ENCODE assay signal across 20 cellular contexts in the genomic region with DNA sequence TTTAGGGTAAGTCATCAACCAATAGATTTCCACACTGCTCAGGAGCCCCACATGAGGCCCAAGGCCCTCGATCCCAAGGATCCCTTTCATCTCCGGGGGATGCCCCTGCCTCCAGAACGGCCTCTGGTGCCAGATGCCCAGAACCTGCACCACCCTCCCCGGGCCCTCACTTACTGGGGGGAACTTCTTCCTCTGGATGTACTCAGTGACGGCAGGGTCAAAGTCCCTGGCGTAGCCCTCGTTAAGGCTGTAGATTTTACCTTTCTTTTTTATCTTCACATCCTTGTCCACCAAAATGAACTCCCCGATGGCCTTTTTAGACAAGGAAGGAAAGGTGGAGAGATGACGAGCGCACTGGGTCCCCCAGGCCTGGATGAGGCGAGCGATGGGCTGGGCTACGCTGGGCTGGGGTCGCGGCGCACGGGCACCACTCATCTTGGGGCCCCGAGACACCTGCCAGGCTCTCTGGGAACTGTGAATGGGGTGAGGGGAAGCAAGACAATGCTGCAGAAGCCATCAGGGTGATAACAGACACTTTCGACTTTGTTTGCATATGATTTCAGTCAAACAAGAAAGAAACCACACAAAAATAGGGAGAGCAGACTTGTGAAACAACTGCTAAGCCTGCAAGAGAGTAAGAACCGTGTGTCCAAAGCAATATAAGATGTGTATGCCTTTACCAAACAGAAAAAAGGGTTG. TPM values are rescaled to one million over a fixed set of nuclear protein-coding genes. Genes with fewer than 3 reads are reported as not detected.
A peak's percentile ranks its signal among the peaks of the same experiment; 100 is the strongest.
DNase-seq lines count a peak whose midpoint lies in the region; ATAC-seq, FAIRE-seq and TF ChIP-seq lines count a peak whose summit lies in the region.
"Had no signal": no experiment of that assay in that cellular context is flagged by ENCODE, and none has a peak within 500 bp of the region (broad histone marks: within the 10 kb centered on the region; RNA-seq: fewer than 3 reads in every experiment).

No MANE protein-coding gene starts in this region.

- H3K9me3 Mint-ChIP-seq in activated T-helper 17 cell treated with anti-CD3 and anti-CD28 coated beads, Interleukin-2, amount 50 U/mL, for 72 hours = no peaks in the 10 kb centered on the region
- H3K9me3 Mint-ChIP-seq: CD4-positive, alpha-beta memory T cell had no signal

- TF ChIP-seq EP300 in H1 (IDR thresholded peaks at IDR 0.05; ENCODE audit: borderline replicate concordance in 1 of 2, low read depth in 2 of 2, low read length in 2 of 2) = no peak

- no peak for TF ChIP-seq RAD21 in H1 (IDR thresholded peaks at IDR 0.05 in 1 of 2, conservative IDR thresholded peaks at IDR 0.05 in 1 of 2; ENCODE audit: low read depth in 2 of 2, low read length in 2 of 2)

- no peak overlapping the region for H3K14ac ChIP-seq in H1 (ENCODE audit: insufficient read length)

- no peak overlapping the region for H2BK120ac ChIP-seq in H1 (replicated peaks; ENCODE audit: low read depth, low read length)

- no peak for TF ChIP-seq POLR2A in H1 (IDR thresholded peaks at IDR 0.05; ENCODE audit: control extremely low read depth in 1 of 2, low read depth in 2 of 2, low read length in 2 of 2)
- TF ChIP-seq POLR2A in gastrocnemius medialis (IDR thresholded peaks at IDR 0.05) = no peak

- H3K79me2 ChIP-seq in MM.1S (ENCODE audit: low read length) (no peaks in the 10 kb centered on the region), H1 (ENCODE audit: control insufficient read depth in 1 of 2, insufficient read depth in 2 of 2, low read length in 2 of 2) (no peaks in the 10 kb centered on the region)

- H3K4me1 Mint-ChIP-seq in activated T-helper 17 cell treated with anti-CD3 and anti-CD28 coated beads, Interleukin-2, amount 50 U/mL, for 72 hours = no peaks in the 10 kb centered on the region

- ATAC-seq in gastrocnemius medialis = no peak
- ATAC-seq in activated T-helper 17 cell treated with anti-CD3 and anti-CD28 coated beads, Interleukin-2, amount 50 U/mL, for 72 hours (replicated peaks) = no peak
- ATAC-seq: HCT116, SK-N-SH treated with all-trans-retinoic acid at 6 μM for 48 hours had no signal

- H3K9ac ChIP-seq in MM.1S (ENCODE audit: low read length) (no peak overlapping the region), H1 (replicated peaks in 1 of 4; ENCODE audit: extremely low read depth in 1 of 4, low read depth in 3 of 4, low read length in 3 of 4) (no peak overlapping the region), mucosa of stomach (ENCODE audit: low read length) (peak overlapping the region; percentile 45)

- H3K4me1 ChIP-seq in MM.1S (ENCODE audit: low read length) (peaks cover 30% of the 10 kb centered on the region), H1 (replicated peaks in 1 of 4; ENCODE audit: control insufficient read depth in 3 of 4, insufficient read depth in 4 of 4, low read length in 3 of 4) (peaks cover 7 to 10% (median 8%) of the 10 kb centered on the region in 4 experiments; a peak in 6 of 7 replicates), mucosa of stomach (ENCODE audit: control insufficient read depth, insufficient read depth, low read length) (peaks cover 52% of the 10 kb centered on the region), gastrocnemius medialis (peaks cover 0 to 7% of the 10 kb centered on the region in 2 donors)

- 88% methylated on average over 20 of the region's 20 CpGs; no CpG with 5 or more reads in 1 of the 2 experiments for WGBS in H1 (ENCODE audit: extremely low coverage in 1 of 2, insufficient coverage in 1 of 2, insufficient read length in 1 of 2, insufficient replicate concordance in 2 of 2, low coverage in 1 of 2, low lambda C conversion rate in 2 of 2, missing lambda C conversion rate in 1 of 2), 2 experiments

- no peak overlapping the region for H2AFZ ChIP-seq in MM.1S (ENCODE audit: low read length)
- 0 out of 2 replicates have a peak overlapping the region, but pooled peaks have one; percentile 24 for H2AFZ ChIP-seq in H1 (ENCODE audit: low read length)

- H3K4me3 ChIP-seq in MM.1S (ENCODE audit: low read length) = no peak overlapping the region
- no peak overlapping the region for H3K4me3 ChIP-seq in H1 (ENCODE audit: extremely low read depth in 1 of 4, insufficient read depth in 2 of 4, low read depth in 3 of 4, low read length in 4 of 4)
- no peak overlapping the region for H3K4me3 ChIP-seq in mucosa of stomach (ENCODE audit: low read length)
- H3K4me3 ChIP-seq in gastrocnemius medialis = no peak overlapping the region

- intact Hi-C loops in gastrocnemius medialis (cut with DNase I; ENCODE audit: low total_unique reads) = no loop called here

- DNase-seq in MM.1S = peak; percentile 46
- DNase-seq in H1 (ENCODE audit: low read depth in 1 of 2, low spot score in 2 of 2) = no peak
- DNase-seq in gastrocnemius medialis = no peak
- DNase-seq in LoVo (ENCODE audit: low spot score) = no peak
- DNase-seq in NCI-H446 treated with DMSO at 0.1 percent for 48 hours (lab: John Stamatoyannopoulos, UW) = no peak
- DNase-seq: BE2C; CD4-positive, alpha-beta memory T cell; GF-D8; NCI-H1092; NCI-H345; SHP77 had no signal

- no peak overlapping the region for H3K27ac Mint-ChIP-seq in activated T-helper 17 cell treated with anti-CD3 and anti-CD28 coated beads, Interleukin-2, amount 50 U/mL, for 72 hours
- H3K27ac Mint-ChIP-seq: CD4-positive, alpha-beta memory T cell had no signal

- peaks cover 10% of the 10 kb centered on the region; the same call in 1 of the 2 replicates for H3F3A ChIP-seq in MM.1S (ENCODE audit: insufficient read depth, low read length)

- H2BK12ac ChIP-seq in H1 (ENCODE audit: low read depth, low read length) = peak overlapping the region; percentile 84; the same call in 1 of the 2 replicates

- H4K8ac ChIP-seq in H1 (ENCODE audit: extremely low read depth, insufficient read depth, low read length) = no peak overlapping the region

- CTCF ChIA-PET in H1 (lab: Charles Lee; ENCODE audit: partially characterized antibody) = interaction anchor here (7.1 kb wide), 1 partner anchor 53 kb away, joined by 54 read pairs; the partner anchor contains the start of gene PCAT7

- H2BK20ac ChIP-seq in H1 (ENCODE audit: low read length) = no peak overlapping the region

- H3K27me3 ChIP-seq in MM.1S (replicated peaks; ENCODE audit: insufficient read depth, low read length) (no peaks in the 10 kb centered on the region), H1 (replicated peaks in 1 of 4; ENCODE audit: control insufficient read depth in 3 of 4, extremely low read depth in 1 of 4, insufficient read depth in 3 of 4, low read length in 3 of 4) (no peaks in the 10 kb centered on the region; a peak in 1 of 7 replicates), mucosa of stomach (ENCODE audit: control insufficient read depth, insufficient read depth, low read length) (no peaks in the 10 kb centered on the region), gastrocnemius medialis (no peaks in the 10 kb centered on the region)
- H3K27me3 ChIP-seq: BE2C had no signal

- no peak overlapping the region for H4K5ac ChIP-seq in H1 (ENCODE audit: insufficient read length, low read depth, low read length)

- POLR2A ChIA-PET in H1 (lab: Charles Lee; ENCODE audit: partially characterized antibody) = interaction anchor here (6.7 kb wide), 1 partner anchor 53 kb away, joined by 43 read pairs; the partner anchor contains the start of gene PCAT7

- H3K4me2 ChIP-seq in MM.1S (ENCODE audit: low read depth, low read length) (peak overlapping the region; percentile 21; the same call in 1 of the 2 replicates), H1 (ENCODE audit: insufficient read depth in 1 of 2, low read depth in 2 of 2, low read length in 2 of 2) (no peak overlapping the region)

- no peak overlapping the region for H3K23ac ChIP-seq in H1 (ENCODE audit: insufficient read length)

- no peak overlapping the region for H3K4me3 Mint-ChIP-seq in activated T-helper 17 cell treated with anti-CD3 and anti-CD28 coated beads, Interleukin-2, amount 50 U/mL, for 72 hours
- H3K4me3 Mint-ChIP-seq: CD4-positive, alpha-beta memory T cell had no signal

- H3K36me3 ChIP-seq in MM.1S (replicated peaks; ENCODE audit: insufficient read depth, low read length) (no peaks in the 10 kb centered on the region), H1 (ENCODE audit: control insufficient read depth in 2 of 4, insufficient read depth in 4 of 4, low read length in 3 of 4) (no peaks in the 10 kb centered on the region), mucosa of stomach (ENCODE audit: control insufficient read depth, insufficient read depth, low read length) (no peaks in the 10 kb centered on the region), gastrocnemius medialis (no peaks in the 10 kb centered on the region)
- H3K36me3 ChIP-seq: BE2C had no signal

- H4K20me1 ChIP-seq in MM.1S (ENCODE audit: insufficient read depth, low read length) (no peaks in the 10 kb centered on the region), H1 (replicated peaks in 1 of 2; ENCODE audit: control insufficient read depth in 1 of 2, insufficient read depth in 2 of 2, low read length in 2 of 2) (no peaks in the 10 kb centered on the region)

- no peaks in the 10 kb centered on the region for H3K9me2 ChIP-seq in MM.1S (replicated peaks; ENCODE audit: insufficient read depth, low read length)

- H4K91ac ChIP-seq in H1 (replicated peaks; ENCODE audit: insufficient read length, low read length) = peak overlapping the region; percentile 4

- no peak for FAIRE-seq in H1 (lab: Jason Lieb, UNC)
- FAIRE-seq: D721Med, RCC 7860 had no signal

- no peaks in the 10 kb centered on the region for H3K36me3 Mint-ChIP-seq in activated T-helper 17 cell treated with anti-CD3 and anti-CD28 coated beads, Interleukin-2, amount 50 U/mL, for 72 hours (ENCODE audit: low read depth)

- H3K27me3 Mint-ChIP-seq in activated T-helper 17 cell treated with anti-CD3 and anti-CD28 coated beads, Interleukin-2, amount 50 U/mL, for 72 hours = no peaks in the 10 kb centered on the region
- H3K27me3 Mint-ChIP-seq: CD4-positive, alpha-beta memory T cell had no signal

- no peak overlapping the region for H2AK5ac ChIP-seq in H1 (ENCODE audit: low read depth, low read length)

- H3K9me3 ChIP-seq in MM.1S (replicated peaks; ENCODE audit: insufficient read depth, low read length) (no peaks in the 10 kb centered on the region), H1 (ENCODE audit: insufficient read depth in 2 of 2, low read depth in 1 of 2, low read length in 1 of 2) (no peaks in the 10 kb centered on the region), mucosa of stomach (ENCODE audit: control insufficient read depth, low read length) (no peaks in the 10 kb centered on the region), gastrocnemius medialis (no peaks in the 10 kb centered on the region)
- H3K9me3 ChIP-seq: BE2C had no signal

- in situ Hi-C loops in gastrocnemius medialis (cut with MboI; ENCODE audit: low sequenced_read_pairs in 4 of 4) = no loop called here

- H2BK15ac ChIP-seq in H1 (ENCODE audit: low read length) = no peak overlapping the region

- H2BK5ac ChIP-seq in H1 (ENCODE audit: low read depth, low read length) = no peak overlapping the region

- no peak overlapping the region for H3K4ac ChIP-seq in H1 (replicated peaks; ENCODE audit: insufficient read length, low read depth, low read length)

- H3K18ac ChIP-seq in H1 (ENCODE audit: extremely low read depth, low read length) = no peak overlapping the region

- H3K79me1 ChIP-seq in H1 (ENCODE audit: low read depth, low read length) = no peaks in the 10 kb centered on the region

- TF ChIP-seq CTCF in MM.1S (IDR thresholded peaks at IDR 0.05; ENCODE audit: low read length) (no peak), H1 (IDR thresholded peaks at IDR 0.05; ENCODE audit: control extremely low read depth in 1 of 3, insufficient read depth in 1 of 3, low read depth in 1 of 3, low read length in 3 of 3) (no peak), gastrocnemius medialis (IDR thresholded peaks at IDR 0.05 in 4 of 5, conservative IDR thresholded peaks at IDR 0.05 in 1 of 5) (no peak)

- H3K23me2 ChIP-seq in H1 (ENCODE audit: low read depth, low read length) = no peaks in the 10 kb centered on the region

- H3K27ac ChIP-seq in MM.1S (ENCODE audit: low read length) (no peak overlapping the region), H1 (ENCODE audit: low read depth, low read length) (no peak overlapping the region), gastrocnemius medialis (no peak overlapping the region)

- H3K56ac ChIP-seq in H1 (replicated peaks; ENCODE audit: insufficient read length, low read depth, low read length) = no peak overlapping the region

RNA-seq across cellular contexts. Expression of gene FBP2, which starts 13.2 kb away (rescaled TPM):
- total RNA-seq in H1 (2021; fragmentation: NEBNext Ultra II Directional; extraction: Animal tissue kit (Norgen Biotek cat#: 25700)) = not detected in 2 replicates
- polyA plus RNA-seq in H1 (2011; rRNA removed) = not detected in 2 replicates
- not detected for polyA plus RNA-seq in H1 (2011; cell fraction: cytosol; rRNA removed)
- polyA plus RNA-seq in H1 (2011; cell fraction: nucleus; rRNA removed) = 0.17 TPM
- polyA plus RNA-seq in H1 (2012, experiment 1 of 2) = 0.24 to 0.38 TPM (median 0.33 TPM) in 3 of 4 replicates, not detected in the other
- polyA plus RNA-seq in H1 (2012, experiment 2 of 2) = not detected
- not detected for polyA plus RNA-seq in H1 (2013, experiment 1 of 2)
- not detected for polyA plus RNA-seq in H1 (2013, experiment 2 of 2)
- polyA minus RNA-seq in H1 (2011; rRNA and poly(A)+ RNA removed) = not detected in 2 replicates
- polyA minus RNA-seq in H1 (2011; cell fraction: cytosol; rRNA and poly(A)+ RNA removed) = not detected
- polyA minus RNA-seq in H1 (2011; cell fraction: nucleus; rRNA and poly(A)+ RNA removed) = not detected
- total RNA-seq in gastrocnemius medialis = 10 to 100 TPM; 12.1 to 56.5 (median 41.5) TPM
- total RNA-seq in activated T-helper 17 cell treated with anti-CD3 and anti-CD28 coated beads, Interleukin-2, amount 50 U/mL, for 72 hours = not detected
- total RNA-seq: CD4-positive, alpha-beta memory T cell; HT1080; M059J had no signal
- polyA plus RNA-seq: AG04450; CD4-positive, alpha-beta memory T cell had no signal

RNA-seq across cellular contexts. Expression of gene FBP1, which starts 32.5 kb away (rescaled TPM):
- total RNA-seq in H1 (2021; fragmentation: NEBNext Ultra II Directional; extraction: Animal tissue kit (Norgen Biotek cat#: 25700)) = 1.0 and 2.2 TPM in 2 replicates
- polyA plus RNA-seq in H1 (2011; rRNA removed) = 2.6 and 4.1 TPM in 2 replicates
- polyA plus RNA-seq in H1 (2011; cell fraction: cytosol; rRNA removed) = 3.3 TPM
- polyA plus RNA-seq in H1 (2011; cell fraction: nucleus; rRNA removed) = 2.7 TPM
- polyA plus RNA-seq in H1 (2012, experiment 1 of 2) = 3.2 to 5.2 TPM (median 3.6 TPM) in 4 replicates
- polyA plus RNA-seq in H1 (2012, experiment 2 of 2) = 4.3 TPM
- polyA plus RNA-seq in H1 (2013, experiment 1 of 2) = 1.9 TPM
- polyA plus RNA-seq in H1 (2013, experiment 2 of 2) = 2.2 TPM
- 1.2 and 1.7 TPM in 2 replicates for polyA minus RNA-seq in H1 (2011; rRNA and poly(A)+ RNA removed)
- polyA minus RNA-seq in H1 (2011; cell fraction: cytosol; rRNA and poly(A)+ RNA removed) = 1.3 TPM
- 1.1 TPM for polyA minus RNA-seq in H1 (2011; cell fraction: nucleus; rRNA and poly(A)+ RNA removed)
- 1 to 10 TPM in 2 of 4 donors, under 1 TPM in 1, not detected in 1; 0.46 to 3.5 (median 1.7) TPM for total RNA-seq in gastrocnemius medialis
- total RNA-seq in activated T-helper 17 cell treated with anti-CD3 and anti-CD28 coated beads, Interleukin-2, amount 50 U/mL, for 72 hours = under 1 TPM; 0.50 to 0.85 TPM
- total RNA-seq: HT1080 had no signal
- polyA plus RNA-seq: AG04450 had no signal

RNA-seq across cellular contexts. Expression of gene PCAT7, which starts 51.9 kb away (rescaled TPM):
- total RNA-seq in H1 (2021; fragmentation: NEBNext Ultra II Directional; extraction: Animal tissue kit (Norgen Biotek cat#: 25700)) = 2.3 and 3.2 TPM in 2 replicates
- 3.8 and 4.1 TPM in 2 replicates for polyA plus RNA-seq in H1 (2011; rRNA removed)
- polyA plus RNA-seq in H1 (2011; cell fraction: cytosol; rRNA removed) = 5.3 TPM
- polyA plus RNA-seq in H1 (2011; cell fraction: nucleus; rRNA removed) = 4.3 TPM
- 4.4 to 5.3 TPM (median 5.1 TPM) in 4 replicates for polyA plus RNA-seq in H1 (2012, experiment 1 of 2)
- 0.60 TPM for polyA plus RNA-seq in H1 (2012, experiment 2 of 2)
- polyA plus RNA-seq in H1 (2013, experiment 1 of 2) = 2.3 TPM
- polyA plus RNA-seq in H1 (2013, experiment 2 of 2) = 1.6 TPM
- polyA minus RNA-seq in H1 (2011; rRNA and poly(A)+ RNA removed) = 8.4 and 9.5 TPM in 2 replicates
- polyA minus RNA-seq in H1 (2011; cell fraction: cytosol; rRNA and poly(A)+ RNA removed) = 4.6 TPM
- polyA minus RNA-seq in H1 (2011; cell fraction: nucleus; rRNA and poly(A)+ RNA removed) = 7.6 TPM
- total RNA-seq in gastrocnemius medialis = not detected
- not detected for total RNA-seq in activated T-helper 17 cell treated with anti-CD3 and anti-CD28 coated beads, Interleukin-2, amount 50 U/mL, for 72 hours
- total RNA-seq: CD4-positive, alpha-beta memory T cell had no signal
- polyA plus RNA-seq: AG04450; CD4-positive, alpha-beta memory T cell had no signal

Comparison
In these comparisons a context has a peak if more than half of its experiments do, and no peak if none do; other contexts are left out.
1. RNA of gene FBP2, which starts 13.2 kb away (total RNA-seq): 12.1 to 56.5 TPM in gastrocnemius medialis; not detected in H1 and not detected in activated T-helper 17 cell treated with anti-CD3 and anti-CD28 coated beads, Interleukin-2, amount 50 U/mL, for 72 hours; every median in the first group is over 10 times any median in the second.